In the genomic region with DNA sequence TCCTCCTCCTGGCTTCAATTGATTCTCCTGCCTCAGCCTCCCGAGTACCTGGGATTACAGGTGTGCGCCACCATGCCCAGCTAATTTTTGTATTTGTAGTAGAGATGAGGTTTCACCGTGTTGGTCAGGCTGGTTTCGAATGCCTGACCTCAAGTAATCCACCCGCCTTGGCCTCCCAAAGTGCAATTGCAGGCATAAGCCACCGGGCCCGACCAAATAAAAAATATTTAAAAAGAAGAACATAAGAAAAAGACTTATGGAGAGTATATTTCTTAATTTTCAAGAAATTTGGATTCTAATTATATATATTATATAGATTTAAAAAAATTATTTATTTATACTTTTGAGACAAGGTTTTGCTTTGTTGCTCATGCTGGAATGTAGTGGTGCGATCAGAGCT, we compare ENCODE assay signal across 7 cellular contexts.
"Had no signal": no experiment of that assay in that cellular context is flagged by ENCODE, and none has a peak within 500 bp of the region (broad histone marks: within the 10 kb centered on the region; RNA-seq: fewer than 3 reads in every experiment).

No MANE protein-coding gene starts in this region.

- DNase-seq: GM23248, GOT3, H7, HCEC 1CT, KBM-7 had no signal

- H3K27ac Mint-ChIP-seq: IgD-negative memory B cell had no signal

- ATAC-seq: HepG2 had no signal

- H3K4me3 Mint-ChIP-seq: IgD-negative memory B cell had no signal

- H3K27me3 Mint-ChIP-seq: IgD-negative memory B cell had no signal

- H3K9me3 Mint-ChIP-seq: IgD-negative memory B cell had no signal
